Comparison of ENCODE assay signal across 10 cellular contexts in the genomic region with DNA sequence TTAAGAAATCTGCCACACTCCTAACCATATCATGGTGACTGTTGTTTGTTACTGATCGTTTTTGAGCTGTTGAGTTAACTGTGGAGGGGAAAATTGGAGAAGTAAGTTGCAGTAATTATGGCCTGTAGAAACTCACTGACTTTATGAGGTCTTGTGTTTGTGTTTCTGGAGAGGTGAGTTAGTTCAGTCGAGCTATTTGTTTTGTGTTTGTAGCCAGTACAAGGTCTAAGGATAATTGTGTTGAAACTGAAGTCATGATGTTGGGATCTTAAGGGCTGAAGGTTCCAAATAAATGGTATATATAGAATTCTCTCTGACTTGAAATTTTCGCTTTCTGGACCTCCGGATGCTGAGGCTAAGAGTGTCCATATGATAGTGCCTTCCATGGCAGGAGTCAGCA. TPM values are rescaled to one million over a fixed set of nuclear protein-coding genes. Genes with fewer than 3 reads are reported as not detected.
A peak's percentile ranks its signal among the peaks of the same experiment; 100 is the strongest.
DNase-seq lines count a peak whose midpoint lies in the region; ATAC-seq and TF ChIP-seq lines count a peak whose summit lies in the region.
"Not testable (repeated sequence)": the region's sequence is repeated elsewhere in the genome, so short reads cannot be mapped to it uniquely, and the experiment has no call there.
"Had no signal": no experiment of that assay in that cellular context is flagged by ENCODE, and none has a peak within 500 bp of the region (broad histone marks: within the 10 kb centered on the region; RNA-seq: fewer than 3 reads in every experiment).

No MANE protein-coding gene starts in this region.

- not testable (repeated sequence) for H3K27me3 ChIP-seq in Loucy (ENCODE audit: insufficient read depth, low read length, poor library complexity, severe bottlenecking)

- not testable (repeated sequence) for ATAC-seq in memory B cell (ENCODE audit: low read depth)

- not testable (repeated sequence) for H3K9me2 ChIP-seq in Loucy (replicated peaks; ENCODE audit: low read depth, low read length)

- peak; percentile 15 for DNase-seq in activated CD4-positive, alpha-beta T cell treated with anti-CD3 and anti-CD28 coated beads, Interleukin-2, amount 10 ng/mL, durations not matched to agents 24 days and 14 days
- DNase-seq in astrocyte of the hippocampus (ENCODE audit: low read depth, low spot score), result peak; percentile 0
- not testable (repeated sequence) for DNase-seq in epithelial cell of proximal tubule (ENCODE audit: low read depth); memory B cell (ENCODE audit: low spot score in 2 of 2); retinal pigment epithelial cell (ENCODE audit: low read depth)

- not testable (repeated sequence) for H3K9me3 ChIP-seq in ES-I3 (ENCODE audit: control insufficient read depth, insufficient read depth, low read length); Loucy (ENCODE audit: insufficient read depth, low read depth, low read length)

- not testable (repeated sequence) for H3F3A ChIP-seq in Loucy (ENCODE audit: low read depth)

- H3K4me3 Mint-ChIP-seq in activated CD4-positive, alpha-beta T cell treated with anti-CD3 and anti-CD28 coated beads, Interleukin-2, amount 10 ng/mL, durations not matched to agents 24 days and 14 days, result peak overlapping the region; percentile 99
- H3K4me3 Mint-ChIP-seq in memory B cell, result peak overlapping the region; percentile 93

- H3K27ac Mint-ChIP-seq in activated CD4-positive, alpha-beta T cell treated with anti-CD3 and anti-CD28 coated beads, Interleukin-2, amount 10 ng/mL, durations not matched to agents 24 days and 14 days, result peak overlapping the region; percentile 3
- H3K27ac Mint-ChIP-seq in memory B cell, result not testable (repeated sequence)

- H4K20me1 ChIP-seq in Loucy (ENCODE audit: insufficient read depth, low read length, poor library complexity, severe bottlenecking), result peaks cover 13% of the 10 kb centered on the region

- H3K9ac ChIP-seq in ES-I3 (ENCODE audit: low read depth, low read length) (peak overlapping the region; percentile 53; the same call in 1 of the 2 replicates), Loucy (ENCODE audit: low read depth, low read length, poor library complexity, severe bottlenecking) (peak overlapping the region; percentile 74)

- not testable (repeated sequence) for H3K36me3 ChIP-seq in ES-I3 (ENCODE audit: insufficient read depth, low read length); Loucy (ENCODE audit: insufficient read depth, low read length)

- not testable (repeated sequence) for H3K9me3 Mint-ChIP-seq in activated CD4-positive, alpha-beta T cell treated with anti-CD3 and anti-CD28 coated beads, Interleukin-2, amount 10 ng/mL, durations not matched to agents 24 days and 14 days; memory B cell

- H3K4me2 ChIP-seq in Loucy (ENCODE audit: low read depth, low read length, poor library complexity, severe bottlenecking), result peak overlapping the region; percentile 90

- H3K79me2 ChIP-seq in Loucy (ENCODE audit: insufficient read depth, low read length), result peaks cover 45% of the 10 kb centered on the region

- H3K4me1 Mint-ChIP-seq in activated CD4-positive, alpha-beta T cell treated with anti-CD3 and anti-CD28 coated beads, Interleukin-2, amount 10 ng/mL, durations not matched to agents 24 days and 14 days, result peaks cover 26% of the 10 kb centered on the region
- peaks cover 27% of the 10 kb centered on the region for H3K4me1 Mint-ChIP-seq in memory B cell

- H3K4me3 ChIP-seq in Loucy (ENCODE audit: low read length, poor library complexity, severe bottlenecking) (peak overlapping the region; percentile 80), epithelial cell of proximal tubule (ENCODE audit: low read depth, low read length) (peak overlapping the region; percentile 56), retinal pigment epithelial cell (ENCODE audit: low read length) (peak overlapping the region; percentile 27)

- intact Hi-C loops in activated CD4-positive, alpha-beta T cell treated with anti-CD3 and anti-CD28 coated beads, Interleukin-2, amount 10 ng/mL, durations not matched to agents 24 days and 14 days (cut with micrococcal nuclease), result not testable (repeated sequence)

- TF ChIP-seq CTCF in Loucy (conservative IDR thresholded peaks at IDR 0.05; ENCODE audit: low read length); epithelial cell of proximal tubule (conservative IDR thresholded peaks at IDR 0.05; ENCODE audit: low read depth, low read length); retinal pigment epithelial cell (conservative IDR thresholded peaks at IDR 0.05; ENCODE audit: low read depth, low read length): not testable (repeated sequence)

- peaks cover 20% of the 10 kb centered on the region for H3K36me3 Mint-ChIP-seq in activated CD4-positive, alpha-beta T cell treated with anti-CD3 and anti-CD28 coated beads, Interleukin-2, amount 10 ng/mL, durations not matched to agents 24 days and 14 days (ENCODE audit: low read depth)
- H3K36me3 Mint-ChIP-seq in memory B cell, result peaks cover 19% of the 10 kb centered on the region

- H3K27me3 Mint-ChIP-seq in activated CD4-positive, alpha-beta T cell treated with anti-CD3 and anti-CD28 coated beads, Interleukin-2, amount 10 ng/mL, durations not matched to agents 24 days and 14 days; memory B cell: not testable (repeated sequence)

- H3K4me1 ChIP-seq in ES-I3 (ENCODE audit: insufficient read depth, low read length), result not testable (repeated sequence)
- H3K4me1 ChIP-seq in Loucy (ENCODE audit: insufficient read depth, low read length, poor library complexity, severe bottlenecking), result peaks cover 36% of the 10 kb centered on the region

- H2AFZ ChIP-seq in Loucy (ENCODE audit: low read length), result not testable (repeated sequence)

RNA-seq across cellular contexts. Expression of a gene that starts 29.2 kb away (rescaled TPM):
- not detected in 2 replicates for total RNA-seq in activated CD4-positive, alpha-beta T cell treated with anti-CD3 and anti-CD28 coated beads, Interleukin-2, amount 10 ng/mL, durations not matched to agents 24 days and 14 days
- not detected in 2 replicates for total RNA-seq in epithelial cell of proximal tubule
- total RNA-seq: mesenteric fat pad, NCI-H460, renal cortical epithelial cell had no signal

RNA-seq across cellular contexts. Expression of a gene that starts 49.7 kb away (rescaled TPM):
- total RNA-seq in activated CD4-positive, alpha-beta T cell treated with anti-CD3 and anti-CD28 coated beads, Interleukin-2, amount 10 ng/mL, durations not matched to agents 24 days and 14 days, result 0.07 TPM in 2 replicates
- total RNA-seq in epithelial cell of proximal tubule, result not detected in 2 replicates
- total RNA-seq: NCI-H460 had no signal

Comparison
In these comparisons a context has a peak if more than half of its experiments do, and no peak if none do; other contexts are left out.
1. H3K4me3 ChIP-seq: peak in every context shown above with its lines; median percentile 80 in Loucy; 56 in epithelial cell of proximal tubule; 27 in retinal pigment epithelial cell.